27 cellular contexts compared by ENCODE assay signal in genomic region chr7:64655811-64656210, GRCh38.
"Had no signal": no experiment of that assay in that cellular context is flagged by ENCODE, and none has a peak within 500 bp of the region (broad histone marks: within the 10 kb centered on the region; RNA-seq: fewer than 3 reads in every experiment).

No MANE protein-coding gene starts in this region.

- H3K4me3 ChIP-seq: ascending aorta, breast epithelium, cardiac muscle cell, colonic mucosa, dorsolateral prefrontal cortex had no signal

- H3K36me3 ChIP-seq: ascending aorta, breast epithelium, cardiac muscle cell, colonic mucosa had no signal

- H3K27ac ChIP-seq: ascending aorta, cardiac muscle cell, colonic mucosa, dorsolateral prefrontal cortex had no signal

- H3K9me3 ChIP-seq: ascending aorta, breast epithelium, colonic mucosa had no signal

- H3K27me3 ChIP-seq: ascending aorta, breast epithelium, cardiac muscle cell, colonic mucosa, dorsolateral prefrontal cortex had no signal

- DNase-seq: activated CD4-positive, alpha-beta memory T cell treated with anti-CD3 and anti-CD28 coated beads for 36 hours; activated CD4-positive, alpha-beta T cell treated with anti-CD3 and anti-CD28 coated beads for 36 hours; activated CD4-positive, alpha-beta T cell treated with anti-CD3 and anti-CD28 coated beads, Interleukin-2, amount 10 ng/mL, durations not matched to agents 24 days and 14 days; activated CD4-positive, CD25-positive, alpha-beta regulatory T cell; activated CD4-positive, CD25-positive, alpha-beta regulatory T cell treated with anti-CD3 and anti-CD28 coated beads, Interleukin-2, amount 50 U/mL, for 72 hours; activated CD8-positive, alpha-beta memory T cell treated with anti-CD3 and anti-CD28 coated beads, Interleukin-2, amount 10 ng/mL, durations not matched to agents 7 days and 5 days; activated CD8-positive, alpha-beta memory T cell treated with anti-CD3 and anti-CD28 coated beads, Interleukin-2, amount 50 U/mL, for 4 hours; activated CD8-positive, alpha-beta T cell treated with anti-CD3 and anti-CD28 coated beads, Interleukin-2, amount 10 ng/mL, durations not matched to agents 7 days and 5 days; activated gamma-delta T cell; activated naive CD4-positive, alpha-beta T cell; activated naive CD4-positive, alpha-beta T cell treated with anti-CD3 and anti-CD28 coated beads, Interleukin-2, amount 10 ng/mL, durations not matched to agents 7 days and 5 days; activated naive CD8-positive, alpha-beta T cell treated with anti-CD3 and anti-CD28 coated beads, Interleukin-2, amount 10 ng/mL, durations not matched to agents 7 days and 5 days; activated T-cell treated with anti-CD3 and anti-CD28 coated beads, Interleukin-2, amount 50 U/mL, for 1 hour; activated T-cell treated with anti-CD3 and anti-CD28 coated beads, Interleukin-2, amount 50 U/mL, for 72 hours; central memory CD4-positive, alpha-beta T cell; cerebellar nuclear complex; colonic mucosa; dorsolateral prefrontal cortex; effector memory CD4-positive, alpha-beta T cell; endodermal cell; foreskin fibroblast; head of caudate nucleus; T-helper 2 cell had no signal

- H3K4me1 ChIP-seq: ascending aorta, breast epithelium, colonic mucosa had no signal

- FAIRE-seq: frontal cortex had no signal
